In the genomic region with DNA sequence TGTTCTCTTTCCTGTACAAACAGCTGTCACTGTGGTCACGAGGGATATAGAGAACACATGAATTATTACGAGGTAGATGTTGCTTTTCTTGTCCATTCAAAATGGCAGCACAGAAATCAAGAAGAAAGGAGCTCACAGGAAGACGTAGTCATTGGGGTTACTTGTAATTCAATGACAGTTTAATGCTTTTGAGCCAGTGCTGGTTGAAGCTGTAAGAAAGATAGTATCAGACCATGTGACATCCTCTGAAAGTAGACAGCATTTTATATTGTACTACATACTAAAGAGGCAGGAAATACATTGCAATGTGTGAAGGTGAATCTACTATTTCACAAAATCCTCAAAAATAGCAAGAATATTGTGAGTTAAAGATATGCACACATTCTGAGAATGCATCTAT, we compare ENCODE assay signal across 16 cellular contexts.
A peak's percentile ranks its signal among the peaks of the same experiment; 100 is the strongest.
DNase-seq lines count a peak whose midpoint lies in the region; ATAC-seq and TF ChIP-seq lines count a peak whose summit lies in the region.
"Had no signal": no experiment of that assay in that cellular context is flagged by ENCODE, and none has a peak within 500 bp of the region (broad histone marks: within the 10 kb centered on the region; RNA-seq: fewer than 3 reads in every experiment).

No MANE protein-coding gene starts in this region.

- H3K4me1 Mint-ChIP-seq in activated CD4-positive, alpha-beta T cell treated with anti-CD3 and anti-CD28 coated beads for 36 hours = peaks cover 4% of the 10 kb centered on the region
- peaks cover 13% of the 10 kb centered on the region for H3K4me1 Mint-ChIP-seq in CD4-positive, alpha-beta T cell (ENCODE audit: low read depth)

- H3K4me3 ChIP-seq in Loucy (ENCODE audit: low read length, poor library complexity, severe bottlenecking) (peak overlapping the region; percentile 15), OCI-LY7 (ENCODE audit: low read depth, low read length, poor library complexity, severe bottlenecking) (no peak overlapping the region)
- H3K4me3 ChIP-seq: BLaER1 treated with 17β-estradiol and CSF1 and Interleukin-3, amounts not matched to agents 10 nM and 100 nM; GM23248 had no signal

- H3K27ac ChIP-seq in CD4-positive, alpha-beta T cell (ENCODE audit: low read depth, low read length) = no peak overlapping the region
- no peak overlapping the region for H3K27ac ChIP-seq in OCI-LY7 (ENCODE audit: low read depth, low read length, poor library complexity, severe bottlenecking)
- H3K27ac ChIP-seq: BLaER1 treated with 17β-estradiol and CSF1 and Interleukin-3, amounts not matched to agents 10 nM and 100 nM; GM23248; HL-60 had no signal

- peak overlapping the region; percentile 47 for H2AFZ ChIP-seq in Loucy (ENCODE audit: low read length)
- H2AFZ ChIP-seq in OCI-LY7 (ENCODE audit: low read length) = no peak overlapping the region
- H2AFZ ChIP-seq: GM23248 had no signal

- H4K20me1 ChIP-seq in Loucy (ENCODE audit: insufficient read depth, low read length, poor library complexity, severe bottlenecking) (no peaks in the 10 kb centered on the region), OCI-LY7 (ENCODE audit: insufficient read depth, low read length) (no peaks in the 10 kb centered on the region)
- H4K20me1 ChIP-seq: BLaER1 treated with 17β-estradiol and CSF1 and Interleukin-3, amounts not matched to agents 10 nM and 100 nM had no signal

- H3K36me3 ChIP-seq in Loucy (ENCODE audit: insufficient read depth, low read length) (no peaks in the 10 kb centered on the region), OCI-LY7 (ENCODE audit: insufficient read depth, low read length) (no peaks in the 10 kb centered on the region)
- H3K36me3 ChIP-seq: BLaER1 treated with 17β-estradiol and CSF1 and Interleukin-3, amounts not matched to agents 10 nM and 100 nM had no signal

- CTCF ChIA-PET in activated CD4-positive, alpha-beta T cell treated with anti-CD3 and anti-CD28 coated beads for 36 hours (lab: Charles Lee) = no interaction called here
- CTCF ChIA-PET in CD4-positive, alpha-beta T cell (lab: Charles Lee) = no interaction called here
- CTCF ChIA-PET in OCI-LY7 (lab: Charles Lee; ENCODE audit: unreplicated experiment) = no interaction called here

- ATAC-seq in activated CD4-positive, alpha-beta T cell treated with anti-CD3 and anti-CD28 coated beads for 36 hours = peak; percentile 57
- peak; percentile 43 for ATAC-seq in CD4-positive, alpha-beta T cell (ENCODE audit: poor library complexity)

- no peak overlapping the region for H3K9ac ChIP-seq in Loucy (ENCODE audit: low read depth, low read length, poor library complexity, severe bottlenecking)
- H3K9ac ChIP-seq: BLaER1 treated with 17β-estradiol and CSF1 and Interleukin-3, amounts not matched to agents 10 nM and 100 nM; GM23248 had no signal

- no TSS peak for BruUV-seq in OCI-LY7 (replicated peaks; lab: Mats Ljungman, UMichigan)

- no peaks in the 10 kb centered on the region for H3F3A ChIP-seq in Loucy (ENCODE audit: low read depth)

- H3K27me3 ChIP-seq in CD4-positive, alpha-beta T cell (ENCODE audit: control insufficient read depth, insufficient read depth, low read length) = no peaks in the 10 kb centered on the region
- H3K27me3 ChIP-seq in Loucy (ENCODE audit: insufficient read depth, low read length, poor library complexity, severe bottlenecking) = no peaks in the 10 kb centered on the region
- H3K27me3 ChIP-seq: BLaER1 treated with 17β-estradiol and CSF1 and Interleukin-3, amounts not matched to agents 10 nM and 100 nM had no signal

- peak overlapping the region; percentile 55 for H3K4me2 ChIP-seq in Loucy (ENCODE audit: low read depth, low read length, poor library complexity, severe bottlenecking)
- H3K4me2 ChIP-seq in OCI-LY7 (ENCODE audit: low read length) = no peak overlapping the region
- H3K4me2 ChIP-seq: BLaER1 treated with 17β-estradiol and CSF1 and Interleukin-3, amounts not matched to agents 10 nM and 100 nM had no signal

- no peak for DNase-seq in activated CD4-positive, alpha-beta T cell treated with anti-CD3 and anti-CD28 coated beads for 36 hours
- no peak for DNase-seq in activated CD4-positive, alpha-beta T cell treated with anti-CD3 and anti-CD28 coated beads, Interleukin-2, amount 50 U/mL, for 48 hours
- no peak for DNase-seq in CD4-positive, alpha-beta T cell
- DNase-seq in left kidney (ENCODE audit: low read depth, low spot score) (peak; percentile 3), NCI-H774 (lab: John Stamatoyannopoulos, UW) (no peak), OCI-LY7 (ENCODE audit: low spot score) (no peak), amniotic stem cell (lab: John Stamatoyannopoulos, UW) (no peak)
- DNase-seq: 8988T; CD4-positive, alpha-beta memory T cell; DMS79; EL; GM23248; H7 had no signal

- H3K9me2 ChIP-seq in Loucy (replicated peaks; ENCODE audit: low read depth, low read length) = no peaks in the 10 kb centered on the region
- no peaks in the 10 kb centered on the region for H3K9me2 ChIP-seq in OCI-LY7 (ENCODE audit: insufficient read depth, low read length)

- H3K27ac Mint-ChIP-seq in activated CD4-positive, alpha-beta T cell treated with anti-CD3 and anti-CD28 coated beads for 36 hours = no peak overlapping the region
- no peak overlapping the region for H3K27ac Mint-ChIP-seq in CD4-positive, alpha-beta T cell
- H3K27ac Mint-ChIP-seq: CD4-positive, alpha-beta memory T cell had no signal

- no peaks in the 10 kb centered on the region for H3K9me3 Mint-ChIP-seq in activated CD4-positive, alpha-beta T cell treated with anti-CD3 and anti-CD28 coated beads for 36 hours (ENCODE audit: low read depth)
- no peaks in the 10 kb centered on the region for H3K9me3 Mint-ChIP-seq in CD4-positive, alpha-beta T cell
- H3K9me3 Mint-ChIP-seq: CD4-positive, alpha-beta memory T cell had no signal

- no peak for TF ChIP-seq CTCF in CD4-positive, alpha-beta T cell (IDR thresholded peaks at IDR 0.05)
- TF ChIP-seq CTCF in Loucy (conservative IDR thresholded peaks at IDR 0.05; ENCODE audit: low read length) (no peak), OCI-LY7 (conservative IDR thresholded peaks at IDR 0.05; ENCODE audit: low read length) (no peak)

- no peaks in the 10 kb centered on the region for H3K79me2 ChIP-seq in Loucy (ENCODE audit: insufficient read depth, low read length)
- H3K79me2 ChIP-seq in OCI-LY7 (ENCODE audit: insufficient read depth, low read depth, low read length) = no peaks in the 10 kb centered on the region

- H3K36me3 Mint-ChIP-seq in activated CD4-positive, alpha-beta T cell treated with anti-CD3 and anti-CD28 coated beads for 36 hours (ENCODE audit: low read depth) = no peaks in the 10 kb centered on the region
- no peaks in the 10 kb centered on the region for H3K36me3 Mint-ChIP-seq in CD4-positive, alpha-beta T cell (ENCODE audit: low read depth)
- H3K36me3 Mint-ChIP-seq: CD4-positive, alpha-beta memory T cell had no signal

- no peaks in the 10 kb centered on the region for H3K9me3 ChIP-seq in CD4-positive, alpha-beta T cell (ENCODE audit: control insufficient read depth, low read length)
- H3K9me3 ChIP-seq in Loucy (ENCODE audit: insufficient read depth, low read depth, low read length) = no peaks in the 10 kb centered on the region
- no peaks in the 10 kb centered on the region for H3K9me3 ChIP-seq in OCI-LY7 (ENCODE audit: low read length)
- H3K9me3 ChIP-seq: BLaER1 treated with 17β-estradiol and CSF1 and Interleukin-3, amounts not matched to agents 10 nM and 100 nM had no signal

- H3K4me3 Mint-ChIP-seq in activated CD4-positive, alpha-beta T cell treated with anti-CD3 and anti-CD28 coated beads for 36 hours = no peak overlapping the region
- no peak overlapping the region for H3K4me3 Mint-ChIP-seq in CD4-positive, alpha-beta T cell

- POLR2A ChIA-PET in activated CD4-positive, alpha-beta T cell treated with anti-CD3 and anti-CD28 coated beads for 36 hours (lab: Charles Lee) = no interaction called here
- POLR2A ChIA-PET in CD4-positive, alpha-beta T cell (lab: Charles Lee) = interaction anchor here (0.6 kb wide), 1 partner anchor 10 kb away, joined by 4 read pairs; no protein-coding TSS in a partner anchor
- POLR2A ChIA-PET in OCI-LY7 (lab: Charles Lee) = interaction anchor here (1.2 kb wide), 1 partner anchor 10 kb away, joined by 3 read pairs; no protein-coding TSS in a partner anchor

- intact Hi-C loops in activated CD4-positive, alpha-beta T cell treated with anti-CD3 and anti-CD28 coated beads for 36 hours (cut with DNase I, micrococcal nuclease) = no loop called here
- intact Hi-C loops in CD4-positive, alpha-beta T cell (cut with DNase I, micrococcal nuclease) = no loop called here
- intact Hi-C loops in OCI-LY7 (cut with micrococcal nuclease; ENCODE audit: unreplicated experiment) = no loop called here

- H3K27me3 Mint-ChIP-seq in activated CD4-positive, alpha-beta T cell treated with anti-CD3 and anti-CD28 coated beads for 36 hours = no peaks in the 10 kb centered on the region
- H3K27me3 Mint-ChIP-seq in CD4-positive, alpha-beta T cell = no peaks in the 10 kb centered on the region

- H3K4me1 ChIP-seq in Loucy (ENCODE audit: insufficient read depth, low read length, poor library complexity, severe bottlenecking) (peaks cover 18% of the 10 kb centered on the region), OCI-LY7 (ENCODE audit: insufficient read depth, low read length, poor library complexity, severe bottlenecking) (no peaks in the 10 kb centered on the region)
- H3K4me1 ChIP-seq: BLaER1 treated with 17β-estradiol and CSF1 and Interleukin-3, amounts not matched to agents 10 nM and 100 nM had no signal
